ENCODE assay signal across 24 cellular contexts in genomic region chr7:41627921-41628320, GRCh38.
A peak's percentile ranks its signal among the peaks of the same experiment; 100 is the strongest.
DNase-seq lines count a peak whose midpoint lies in the region; ATAC-seq and TF ChIP-seq lines count a peak whose summit lies in the region.
"Had no signal": no experiment of that assay in that cellular context is flagged by ENCODE, and none has a peak within 500 bp of the region (broad histone marks: within the 10 kb centered on the region; RNA-seq: fewer than 3 reads in every experiment).

No MANE protein-coding gene starts in this region.

- H3K9me3 ChIP-seq in IMR-90 (ENCODE audit: control insufficient read depth, insufficient read depth, low read length) (no peaks in the 10 kb centered on the region), iPS-18a (ENCODE audit: control insufficient read depth, low read depth, low read length) (no peaks in the 10 kb centered on the region), skeletal muscle tissue (ENCODE audit: control insufficient read depth in 3 of 3, low read length in 3 of 3) (no peaks in the 10 kb centered on the region)
- H3K9me3 ChIP-seq: BLaER1 treated with 17β-estradiol and CSF1 and Interleukin-3, amounts not matched to agents 10 nM and 100 nM; Peyer's patch; SJCRH30 had no signal

- no peaks in the 10 kb centered on the region; the same call in 1 of the 2 replicates for H3K27me3 Mint-ChIP-seq in WTC11 (ENCODE audit: low read depth)
- H3K27me3 Mint-ChIP-seq: CD4-positive, alpha-beta memory T cell had no signal

- H3K36me3 ChIP-seq in IMR-90 (ENCODE audit: control insufficient read depth, insufficient read depth, low read length) (no peaks in the 10 kb centered on the region), iPS-18a (ENCODE audit: control insufficient read depth, low read depth, low read length) (no peaks in the 10 kb centered on the region), skeletal muscle tissue (ENCODE audit: control insufficient read depth in 3 of 3, insufficient read depth in 3 of 3, low read length in 3 of 3) (no peaks in the 10 kb centered on the region)
- H3K36me3 ChIP-seq: BLaER1 treated with 17β-estradiol and CSF1 and Interleukin-3, amounts not matched to agents 10 nM and 100 nM; Peyer's patch; SJCRH30 had no signal

- TF ChIP-seq CTCF in IMR-90 (conservative IDR thresholded peaks at IDR 0.05; ENCODE audit: low read depth, low read length) (no peak), WTC11 (IDR thresholded peaks at IDR 0.05) (no peak)

- no peak for TF ChIP-seq POLR2A in IMR-90 (IDR thresholded peaks at IDR 0.05; ENCODE audit: low read depth, low read length)

- H3K27ac Mint-ChIP-seq in WTC11, result no peak overlapping the region
- H3K27ac Mint-ChIP-seq: CD4-positive, alpha-beta memory T cell had no signal

- H2BK20ac ChIP-seq in IMR-90 (ENCODE audit: low read depth, low read length), result no peak overlapping the region; the same call in 1 of the 2 replicates

- H2AK5ac ChIP-seq in IMR-90 (ENCODE audit: low read depth, low read length), result no peak overlapping the region

- peaks cover 75% of the 10 kb centered on the region for H3K4me1 Mint-ChIP-seq in WTC11
- H3K4me1 Mint-ChIP-seq: CD4-positive, alpha-beta memory T cell had no signal

- peak overlapping the region; percentile 30; the same call in 1 of the 2 replicates for H3K4me3 Mint-ChIP-seq in WTC11
- H3K4me3 Mint-ChIP-seq: CD4-positive, alpha-beta memory T cell had no signal

- H3K27ac ChIP-seq in IMR-90 (ENCODE audit: insufficient read depth, low read length), result no peak overlapping the region
- no peak overlapping the region for H3K27ac ChIP-seq in iPS-18a (ENCODE audit: low read length)
- peak overlapping the region; percentile 46 for H3K27ac ChIP-seq in skeletal muscle tissue (ENCODE audit: low read depth, low read length)
- H3K27ac ChIP-seq: BLaER1 treated with 17β-estradiol and CSF1 and Interleukin-3, amounts not matched to agents 10 nM and 100 nM; Peyer's patch; SJCRH30 had no signal

- H3K4me2 ChIP-seq in IMR-90 (ENCODE audit: low read depth, low read length), result no peak overlapping the region
- H3K4me2 ChIP-seq: BLaER1 treated with 17β-estradiol and CSF1 and Interleukin-3, amounts not matched to agents 10 nM and 100 nM had no signal

- no peak overlapping the region for H2BK120ac ChIP-seq in IMR-90 (ENCODE audit: low read depth, low read length)

- peaks cover 15% of the 10 kb centered on the region for H3K9me3 Mint-ChIP-seq in WTC11

- H3K9ac ChIP-seq in IMR-90 (ENCODE audit: low read depth, low read length) (no peak overlapping the region), iPS-18a (ENCODE audit: low read length) (no peak overlapping the region), skeletal muscle tissue (ENCODE audit: low read depth in 1 of 3, low read length in 3 of 3) (no peak overlapping the region)
- H3K9ac ChIP-seq: BLaER1 treated with 17β-estradiol and CSF1 and Interleukin-3, amounts not matched to agents 10 nM and 100 nM had no signal

- no peak overlapping the region for H3K14ac ChIP-seq in IMR-90 (replicated peaks; ENCODE audit: low read depth, low read length)

- no peak overlapping the region for H2AK9ac ChIP-seq in IMR-90 (replicated peaks; ENCODE audit: low read depth, low read length, poor library complexity)

- H4K5ac ChIP-seq in IMR-90 (ENCODE audit: low read depth, low read length), result no peak overlapping the region

- H3K18ac ChIP-seq in IMR-90 (ENCODE audit: low read depth, low read length), result no peak overlapping the region

- dilution Hi-C loops in IMR-90 (cut with HindIII; ENCODE audit: low sequenced_read_pairs, unreplicated experiment), result no loop called here

- no peak overlapping the region for H2AFZ ChIP-seq in IMR-90 (replicated peaks; ENCODE audit: low read length, poor library complexity)

- CTCF ChIA-PET in IMR-90 (lab: Yijun Ruan, JAX) (no interaction called here), WTC11 (lab: Charles Lee) (interaction anchor here (1.0 kb wide), 1 partner anchor 312 kb away, joined by 3 read pairs; no protein-coding TSS in a partner anchor)

- H3K79me1 ChIP-seq in IMR-90 (ENCODE audit: low read depth in 1 of 2, low read length in 2 of 2), result peaks cover 0 to 3% of the 10 kb centered on the region in 2 experiments; a peak in 2 of 4 replicates

- ATAC-seq in IMR-90 (ENCODE audit: low read depth) (no peak), WTC11 (peak; percentile 33), GM18498 (IDR thresholded peaks at IDR 0.05; ENCODE audit: unreplicated experiment) (no peak), HG02588 (IDR thresholded peaks at IDR 0.05; ENCODE audit: unreplicated experiment) (no peak), HG03439 (IDR thresholded peaks at IDR 0.05; ENCODE audit: unreplicated experiment) (no peak)
- ATAC-seq: HCT116, HepG2 had no signal

- no peak overlapping the region for H2BK5ac ChIP-seq in IMR-90 (ENCODE audit: low read depth, low read length, poor library complexity, severe bottlenecking)

- BruUV-seq in IMR-90 (replicated peaks; lab: Mats Ljungman, UMichigan), result no TSS peak

- no peak overlapping the region for H3K56ac ChIP-seq in IMR-90 (ENCODE audit: extremely low read depth, insufficient read depth, low read length)

- in situ Hi-C loops in IMR-90 (cut with MboI; ENCODE audit: low sequenced_read_pairs), result no loop called here

- no peaks in the 10 kb centered on the region for H4K20me1 ChIP-seq in IMR-90 (ENCODE audit: insufficient read depth, low read length)
- H4K20me1 ChIP-seq: BLaER1 treated with 17β-estradiol and CSF1 and Interleukin-3, amounts not matched to agents 10 nM and 100 nM had no signal

- TF ChIP-seq RAD21 in IMR-90 (IDR thresholded peaks at IDR 0.05; ENCODE audit: low read length), result no peak

- intact Hi-C loops in IMR-90 (cut with micrococcal nuclease), result no loop called here

- H3K4me1 ChIP-seq in IMR-90 (ENCODE audit: control insufficient read depth, insufficient read depth, low read length) (no peaks in the 10 kb centered on the region; the same call in 1 of the 2 replicates), iPS-18a (ENCODE audit: control insufficient read depth, low read depth, low read length) (peaks cover 39% of the 10 kb centered on the region), skeletal muscle tissue (ENCODE audit: control insufficient read depth in 3 of 3, insufficient read depth in 3 of 3, low read length in 3 of 3) (no peaks in the 10 kb centered on the region)
- H3K4me1 ChIP-seq: BLaER1 treated with 17β-estradiol and CSF1 and Interleukin-3, amounts not matched to agents 10 nM and 100 nM; Peyer's patch; SJCRH30 had no signal

- H4K8ac ChIP-seq in IMR-90 (ENCODE audit: low read depth in 2 of 2, low read length in 2 of 2), result no peak overlapping the region

- H3K36me3 Mint-ChIP-seq in WTC11, result peaks cover 8% of the 10 kb centered on the region
- H3K36me3 Mint-ChIP-seq: CD4-positive, alpha-beta memory T cell had no signal

- 0 out of 2 replicates have a peak overlapping the region, but pooled peaks have one; percentile 45 for H3K4ac ChIP-seq in IMR-90 (ENCODE audit: low read depth, low read length)

- POLR2A ChIA-PET in IMR-90 (lab: Charles Lee; ENCODE audit: unreplicated experiment), result no interaction called here
- POLR2A ChIA-PET in WTC11 (lab: Charles Lee), result no interaction called here

- no peak overlapping the region for H4K91ac ChIP-seq in IMR-90 (ENCODE audit: insufficient read depth, low read depth, low read length)

- WGBS in IMR-90 (ENCODE audit: extremely low coverage in 2 of 2, insufficient read length in 1 of 2), 2 experiments, result no CpG with 5 or more reads among the region's 6 CpGs

- H3K27me3 ChIP-seq in IMR-90 (ENCODE audit: control insufficient read depth, insufficient read depth, low read length) (no peaks in the 10 kb centered on the region), iPS-18a (ENCODE audit: control insufficient read depth, insufficient read depth, low read length) (no peaks in the 10 kb centered on the region), skeletal muscle tissue (ENCODE audit: control insufficient read depth in 3 of 3, insufficient read depth in 3 of 3, low read length in 3 of 3) (no peaks in the 10 kb centered on the region)
- H3K27me3 ChIP-seq: BLaER1 treated with 17β-estradiol and CSF1 and Interleukin-3, amounts not matched to agents 10 nM and 100 nM; Peyer's patch had no signal

- H3K4me3 ChIP-seq in IMR-90 (ENCODE audit: insufficient read depth, low read depth, low read length) (no peak overlapping the region), iPS-18a (ENCODE audit: low read length) (peak overlapping the region; percentile 15), skeletal muscle tissue (ENCODE audit: low read length in 3 of 3) (no peak overlapping the region)
- H3K4me3 ChIP-seq: BLaER1 treated with 17β-estradiol and CSF1 and Interleukin-3, amounts not matched to agents 10 nM and 100 nM; Peyer's patch; SJCRH30 had no signal

- no peak overlapping the region for H3K23ac ChIP-seq in IMR-90 (ENCODE audit: low read depth, low read length)

- H2BK15ac ChIP-seq in IMR-90 (ENCODE audit: low read depth, low read length), result no peak overlapping the region

- H3K9me1 ChIP-seq in IMR-90 (ENCODE audit: insufficient read depth, low read length), result no peaks in the 10 kb centered on the region

- DNase-seq in IMR-90 (no peak), WTC11 (ENCODE audit: low spot score) (no peak), NCI-H524 treated with DMSO at 0.1 percent for 48 hours (lab: John Stamatoyannopoulos, UW) (no peak)
- DNase-seq: ACHN; CD4-positive, alpha-beta memory T cell; DND-41; KBM-7; NCI-H1092 treated with DMSO at 0.1 percent for 48 hours; NCI-H146; NCI-H2029; NCI-H2227 treated with DMSO at 0.1 percent for 48 hours; NCI-H510A; NCI-H748 treated with DMSO at 0.1 percent for 48 hours; NK-92 treated with Interleukin-12 subunit alpha and Interleukin-12 subunit beta, amount 100 ng/mL, for 24 hours; Peyer's patch; SJCRH30 had no signal

TF ChIP-seq in IMR-90, 13 proteins besides CTCF, POLR2A, EP300 and RAD21 (continues in another document):
- no peak for TF ChIP-seq MAFK (IDR thresholded peaks at IDR 0.05; ENCODE audit: low read depth, low read length)
- TF ChIP-seq CEBPB (IDR thresholded peaks at IDR 0.05; ENCODE audit: low read depth, low read length), result no peak
- no peak for TF ChIP-seq FOS (IDR thresholded peaks at IDR 0.05; ENCODE audit: low read depth, low read length)
- TF ChIP-seq MXI1 (IDR thresholded peaks at IDR 0.05; ENCODE audit: borderline replicate concordance, low read depth, low read length), result no peak
- TF ChIP-seq CHD1 (IDR thresholded peaks at IDR 0.05; ENCODE audit: low read depth, low read length), result no peak

TF ChIP-seq in WTC11, 78 proteins besides CTCF, POLR2A, EP300 and RAD21 (continues in another document):
- TF ChIP-seq E2F5 (CRISPR knock-in tag; IDR thresholded peaks at IDR 0.05) (no peak), JAZF1 (CRISPR knock-in tag; IDR thresholded peaks at IDR 0.05) (no peak), FOXK1 (CRISPR knock-in tag; IDR thresholded peaks at IDR 0.05) (no peak)
